Comparison of ENCODE assay signal across 10 cellular contexts in the genomic region with DNA sequence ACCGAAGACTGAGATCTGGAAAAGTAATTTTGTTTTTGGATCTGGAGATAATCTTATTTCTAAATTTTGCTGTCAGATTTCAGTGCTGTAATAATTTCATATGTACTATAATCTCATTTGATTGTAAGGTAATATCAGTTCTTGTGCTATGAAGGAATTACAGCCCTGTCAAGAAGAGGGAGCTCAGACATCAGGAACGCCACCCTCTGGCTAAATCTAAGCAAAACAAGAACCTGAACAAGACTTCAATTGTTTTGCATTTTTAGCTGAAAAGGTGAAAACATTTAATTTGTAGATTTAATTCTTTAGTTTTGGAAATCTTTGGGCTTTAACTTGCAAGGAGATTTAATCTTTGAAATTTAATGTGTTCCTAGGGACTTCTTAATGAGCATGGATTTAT.
DNase-seq lines count a peak whose midpoint lies in the region; ATAC-seq and TF ChIP-seq lines count a peak whose summit lies in the region.
"Had no signal": no experiment of that assay in that cellular context is flagged by ENCODE, and none has a peak within 500 bp of the region (broad histone marks: within the 10 kb centered on the region; RNA-seq: fewer than 3 reads in every experiment).

No MANE protein-coding gene starts in this region.

- H3K27me3 ChIP-seq in thyroid gland, result no peaks in the 10 kb centered on the region

- no peaks in the 10 kb centered on the region for H3K36me3 ChIP-seq in thyroid gland

- TF ChIP-seq POLR2A in thyroid gland (IDR thresholded peaks at IDR 0.05), result no peak

- no peaks in the 10 kb centered on the region for H3K9me3 ChIP-seq in thyroid gland

- no peak overlapping the region for H3K27ac Mint-ChIP-seq in WTC11
- H3K27ac Mint-ChIP-seq: activated naive CD8-positive, alpha-beta T cell treated with anti-CD3 and anti-CD28 coated beads, Interleukin-2, amount 10 ng/mL, durations not matched to agents 7 days and 5 days; mesothelial cell of epicardium had no signal

- peak; percentile 36; the same call in 1 of the 2 replicates for ATAC-seq in WTC11
- ATAC-seq in left colon, result peak; percentile 79

- no peak overlapping the region for H3K4me3 ChIP-seq in thyroid gland (replicated peaks in 1 of 3)

- intact Hi-C loops in left colon (cut with DNase I, micrococcal nuclease) (no loop called here), thyroid gland (cut with DNase I) (no loop called here), posterior cingulate gyrus (cut with DNase I) (no loop called here)

- H3K36me3 Mint-ChIP-seq in WTC11, result peaks cover 21% of the 10 kb centered on the region
- H3K36me3 Mint-ChIP-seq: activated naive CD8-positive, alpha-beta T cell treated with anti-CD3 and anti-CD28 coated beads, Interleukin-2, amount 10 ng/mL, durations not matched to agents 7 days and 5 days; mesothelial cell of epicardium had no signal

- H3K4me1 ChIP-seq in thyroid gland, result no peaks in the 10 kb centered on the region

- no peak for TF ChIP-seq CTCF in WTC11 (IDR thresholded peaks at IDR 0.05)
- TF ChIP-seq CTCF in thyroid gland (IDR thresholded peaks at IDR 0.05), result peak in 1 of 6 experiments; percentile 15

- H3K9me3 Mint-ChIP-seq in WTC11, result peaks cover 38% of the 10 kb centered on the region
- H3K9me3 Mint-ChIP-seq: activated naive CD8-positive, alpha-beta T cell treated with anti-CD3 and anti-CD28 coated beads, Interleukin-2, amount 10 ng/mL, durations not matched to agents 7 days and 5 days had no signal

- 53 to 61% methylated on average over 2 of the region's 2 CpGs for WGBS in thyroid gland, 2 donors

- POLR2A ChIA-PET in WTC11 (lab: Charles Lee), result no interaction called here

- CTCF ChIA-PET in WTC11 (lab: Charles Lee), result interaction anchor here (0.7 to 1.4 kb wide), 4 partner anchors 11 to 148 kb away, joined by 3 to 4 read pairs (median 3); no protein-coding TSS in a partner anchor

- H3K4me3 Mint-ChIP-seq in WTC11, result no peak overlapping the region
- H3K4me3 Mint-ChIP-seq: activated naive CD8-positive, alpha-beta T cell treated with anti-CD3 and anti-CD28 coated beads, Interleukin-2, amount 10 ng/mL, durations not matched to agents 7 days and 5 days; mesothelial cell of epicardium had no signal

- H3K27ac ChIP-seq in thyroid gland, result no peak overlapping the region

- peaks cover 11% of the 10 kb centered on the region for H3K4me1 Mint-ChIP-seq in WTC11
- H3K4me1 Mint-ChIP-seq: activated naive CD8-positive, alpha-beta T cell treated with anti-CD3 and anti-CD28 coated beads, Interleukin-2, amount 10 ng/mL, durations not matched to agents 7 days and 5 days; mesothelial cell of epicardium had no signal

- no peaks in the 10 kb centered on the region; the same call in 1 of the 2 replicates for H3K27me3 Mint-ChIP-seq in WTC11 (ENCODE audit: low read depth)
- H3K27me3 Mint-ChIP-seq: activated naive CD8-positive, alpha-beta T cell treated with anti-CD3 and anti-CD28 coated beads, Interleukin-2, amount 10 ng/mL, durations not matched to agents 7 days and 5 days had no signal

- DNase-seq in CD1c-positive myeloid dendritic cell (ENCODE audit: extremely low spot score) (peak; percentile 43), HT-29 (ENCODE audit: low spot score) (peak; percentile 63), WTC11 (ENCODE audit: low spot score) (no peak), left colon (peak in 1 of 2 donors; percentile 7), thyroid gland (no peak), AG20443 (ENCODE audit: low spot score) (no peak), posterior cingulate gyrus (no peak)
- no peak for DNase-seq in activated effector memory CD4-positive, alpha-beta T cell treated with Interleukin-2 at 50 U/mL for 16 hours
- DNase-seq: activated naive CD8-positive, alpha-beta T cell treated with anti-CD3 and anti-CD28 coated beads, Interleukin-2, amount 10 ng/mL, durations not matched to agents 7 days and 5 days had no signal

TF ChIP-seq in WTC11, 78 proteins besides CTCF, POLR2A, EP300 and RAD21:
- TF ChIP-seq GRHL2 (CRISPR knock-in tag; IDR thresholded peaks at IDR 0.05; ENCODE audit: insufficient replicate concordance, severe bottlenecking), result no peak
- TF ChIP-seq ZNF232 (CRISPR knock-in tag; IDR thresholded peaks at IDR 0.05), result no peak
- no peak for TF ChIP-seq ELF4 (CRISPR knock-in tag; IDR thresholded peaks at IDR 0.05; ENCODE audit: low read depth)
- no peak for TF ChIP-seq ATF1 (CRISPR knock-in tag; IDR thresholded peaks at IDR 0.05)
- no peak for TF ChIP-seq TEAD4 (CRISPR knock-in tag; IDR thresholded peaks at IDR 0.05)
- TF ChIP-seq, protein P1, sequence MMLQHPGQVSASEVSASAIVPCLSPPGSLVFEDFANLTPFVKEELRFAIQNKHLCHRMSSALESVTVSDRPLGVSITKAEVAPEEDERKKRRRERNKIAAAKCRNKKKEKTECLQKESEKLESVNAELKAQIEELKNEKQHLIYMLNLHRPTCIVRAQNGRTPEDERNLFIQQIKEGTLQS (CRISPR knock-in tag; conservative IDR thresholded peaks at IDR 0.05), result no peak
- no peak for TF ChIP-seq NFE2L1 (CRISPR knock-in tag; IDR thresholded peaks at IDR 0.05)
- TF ChIP-seq, protein P2, sequence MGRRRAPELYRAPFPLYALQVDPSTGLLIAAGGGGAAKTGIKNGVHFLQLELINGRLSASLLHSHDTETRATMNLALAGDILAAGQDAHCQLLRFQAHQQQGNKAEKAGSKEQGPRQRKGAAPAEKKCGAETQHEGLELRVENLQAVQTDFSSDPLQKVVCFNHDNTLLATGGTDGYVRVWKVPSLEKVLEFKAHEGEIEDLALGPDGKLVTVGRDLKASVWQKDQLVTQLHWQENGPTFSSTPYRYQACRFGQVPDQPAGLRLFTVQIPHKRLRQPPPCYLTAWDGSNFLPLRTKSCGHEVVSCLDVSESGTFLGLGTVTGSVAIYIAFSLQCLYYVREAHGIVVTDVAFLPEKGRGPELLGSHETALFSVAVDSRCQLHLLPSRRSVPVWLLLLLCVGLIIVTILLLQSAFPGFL (CRISPR knock-in tag; IDR thresholded peaks at IDR 0.05; ENCODE audit: borderline replicate concordance), result no peak
- TF ChIP-seq, protein P3, sequence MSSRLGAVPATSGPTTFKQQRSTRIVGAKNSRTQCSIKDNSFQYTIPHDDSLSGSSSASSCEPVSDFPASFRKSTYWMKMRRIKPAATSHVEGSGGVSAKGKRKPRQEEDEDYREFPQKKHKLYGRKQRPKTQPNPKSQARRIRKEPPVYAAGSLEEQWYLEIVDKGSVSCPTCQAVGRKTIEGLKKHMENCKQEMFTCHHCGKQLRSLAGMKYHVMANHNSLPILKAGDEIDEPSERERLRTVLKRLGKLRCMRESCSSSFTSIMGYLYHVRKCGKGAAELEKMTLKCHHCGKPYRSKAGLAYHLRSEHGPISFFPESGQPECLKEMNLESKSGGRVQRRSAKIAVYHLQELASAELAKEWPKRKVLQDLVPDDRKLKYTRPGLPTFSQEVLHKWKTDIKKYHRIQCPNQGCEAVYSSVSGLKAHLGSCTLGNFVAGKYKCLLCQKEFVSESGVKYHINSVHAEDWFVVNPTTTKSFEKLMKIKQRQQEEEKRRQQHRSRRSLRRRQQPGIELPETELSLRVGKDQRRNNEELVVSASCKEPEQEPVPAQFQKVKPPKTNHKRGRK (CRISPR knock-in tag; IDR thresholded peaks at IDR 0.05; ENCODE audit: borderline replicate concordance), result no peak
- TF ChIP-seq, protein P4, sequence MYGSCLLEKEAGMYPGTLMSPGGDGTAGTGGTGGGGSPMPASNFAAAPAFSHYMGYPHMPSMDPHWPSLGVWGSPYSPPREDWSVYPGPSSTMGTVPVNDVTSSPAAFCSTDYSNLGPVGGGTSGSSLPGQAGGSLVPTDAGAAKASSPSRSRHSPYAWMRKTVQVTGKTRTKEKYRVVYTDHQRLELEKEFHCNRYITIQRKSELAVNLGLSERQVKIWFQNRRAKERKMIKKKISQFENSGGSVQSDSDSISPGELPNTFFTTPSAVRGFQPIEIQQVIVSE (CRISPR knock-in tag; IDR thresholded peaks at IDR 0.05; ENCODE audit: borderline replicate concordance), result no peak
- TF ChIP-seq, protein P5, sequence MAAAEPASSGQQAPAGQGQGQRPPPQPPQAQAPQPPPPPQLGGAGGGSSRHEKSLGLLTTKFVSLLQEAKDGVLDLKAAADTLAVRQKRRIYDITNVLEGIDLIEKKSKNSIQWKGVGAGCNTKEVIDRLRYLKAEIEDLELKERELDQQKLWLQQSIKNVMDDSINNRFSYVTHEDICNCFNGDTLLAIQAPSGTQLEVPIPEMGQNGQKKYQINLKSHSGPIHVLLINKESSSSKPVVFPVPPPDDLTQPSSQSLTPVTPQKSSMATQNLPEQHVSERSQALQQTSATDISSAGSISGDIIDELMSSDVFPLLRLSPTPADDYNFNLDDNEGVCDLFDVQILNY (CRISPR knock-in tag; IDR thresholded peaks at IDR 0.05), result no peak
- TF ChIP-seq ZNF416 (CRISPR knock-in tag; IDR thresholded peaks at IDR 0.05), result no peak
- TF ChIP-seq KAT7 (CRISPR knock-in tag; IDR thresholded peaks at IDR 0.05; ENCODE audit: borderline replicate concordance), result no peak
- TF ChIP-seq, protein P6, sequence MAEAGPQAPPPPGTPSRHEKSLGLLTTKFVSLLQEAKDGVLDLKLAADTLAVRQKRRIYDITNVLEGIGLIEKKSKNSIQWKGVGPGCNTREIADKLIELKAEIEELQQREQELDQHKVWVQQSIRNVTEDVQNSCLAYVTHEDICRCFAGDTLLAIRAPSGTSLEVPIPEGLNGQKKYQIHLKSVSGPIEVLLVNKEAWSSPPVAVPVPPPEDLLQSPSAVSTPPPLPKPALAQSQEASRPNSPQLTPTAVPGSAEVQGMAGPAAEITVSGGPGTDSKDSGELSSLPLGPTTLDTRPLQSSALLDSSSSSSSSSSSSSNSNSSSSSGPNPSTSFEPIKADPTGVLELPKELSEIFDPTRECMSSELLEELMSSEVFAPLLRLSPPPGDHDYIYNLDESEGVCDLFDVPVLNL (CRISPR knock-in tag; IDR thresholded peaks at IDR 0.05; ENCODE audit: borderline replicate concordance, low read depth), result no peak
- no peak for TF ChIP-seq CBFB (CRISPR knock-in tag; IDR thresholded peaks at IDR 0.05; ENCODE audit: low read depth)
- TF ChIP-seq JUN (CRISPR knock-in tag; IDR thresholded peaks at IDR 0.05), result no peak
- TF ChIP-seq RORB (CRISPR knock-in tag; IDR thresholded peaks at IDR 0.05), result no peak
- no peak for TF ChIP-seq HMGA2 (CRISPR knock-in tag; IDR thresholded peaks at IDR 0.05)
- no peak for TF ChIP-seq MYBL2 (CRISPR knock-in tag; IDR thresholded peaks at IDR 0.05)
- TF ChIP-seq, protein P7, sequence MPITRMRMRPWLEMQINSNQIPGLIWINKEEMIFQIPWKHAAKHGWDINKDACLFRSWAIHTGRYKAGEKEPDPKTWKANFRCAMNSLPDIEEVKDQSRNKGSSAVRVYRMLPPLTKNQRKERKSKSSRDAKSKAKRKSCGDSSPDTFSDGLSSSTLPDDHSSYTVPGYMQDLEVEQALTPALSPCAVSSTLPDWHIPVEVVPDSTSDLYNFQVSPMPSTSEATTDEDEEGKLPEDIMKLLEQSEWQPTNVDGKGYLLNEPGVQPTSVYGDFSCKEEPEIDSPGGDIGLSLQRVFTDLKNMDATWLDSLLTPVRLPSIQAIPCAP (CRISPR knock-in tag; IDR thresholded peaks at IDR 0.05), result no peak

Comparison
In these comparisons a context has a peak if more than half of its experiments do, and no peak if none do; other contexts are left out.
1. DNase-seq: peak in CD1c-positive myeloid dendritic cell (single experiment) and HT-29 (single experiment); none in WTC11 (single experiment), thyroid gland (0 of 2), AG20443 (single experiment), posterior cingulate gyrus (0 of 10) and activated effector memory CD4-positive, alpha-beta T cell treated with Interleukin-2 at 50 U/mL for 16 hours (single experiment).